Comparison of ENCODE assay signal across 10 cellular contexts in genomic region chr3:11300970-11301369, GRCh38. TPM values are rescaled to one million over a fixed set of nuclear protein-coding genes. Genes with fewer than 3 reads are reported as not detected.
A peak's percentile ranks its signal among the peaks of the same experiment; 100 is the strongest.
DNase-seq lines count a peak whose midpoint lies in the region; ATAC-seq and TF ChIP-seq lines count a peak whose summit lies in the region.
"Had no signal": no experiment of that assay in that cellular context is flagged by ENCODE, and none has a peak within 500 bp of the region (broad histone marks: within the 10 kb centered on the region; RNA-seq: fewer than 3 reads in every experiment).

No MANE protein-coding gene starts in this region.

- no peak for DNase-seq in left lung
- DNase-seq in sigmoid colon, result no peak
- DNase-seq in colonic mucosa, result no peak
- no peak for DNase-seq in DMS 273 (lab: John Stamatoyannopoulos, UW; ENCODE audit: unreplicated experiment)
- DNase-seq in RWPE1 (ENCODE audit: low spot score), result no peak
- DNase-seq: activated naive CD4-positive, alpha-beta T cell treated with anti-CD3 and anti-CD28 coated beads, Interleukin-2, amount 10 ng/mL, durations not matched to agents 7 days and 5 days; foreskin keratinocyte had no signal

- H3K4me3 ChIP-seq in left lung (no peak overlapping the region), sigmoid colon (no peak overlapping the region), colonic mucosa (no peak overlapping the region)

- no peak overlapping the region for H3K27ac ChIP-seq in left lung
- H3K27ac ChIP-seq in sigmoid colon, result no peak overlapping the region
- H3K27ac ChIP-seq in colonic mucosa, result no peak overlapping the region
- no peak overlapping the region for H3K27ac ChIP-seq in RWPE1
- H3K27ac ChIP-seq: foreskin keratinocyte had no signal

- no peak for TF ChIP-seq EP300 in sigmoid colon (IDR thresholded peaks at IDR 0.05)

- WGBS in sigmoid colon, 2 donors, result 87 to 88% methylated on average over 3 of the region's 3 CpGs

- POLR2A ChIA-PET in RWPE1 (lab: Yijun Ruan, JAX; ENCODE audit: low non-redundant PET), result no interaction called here

- ATAC-seq in GM18517 (IDR thresholded peaks at IDR 0.05; ENCODE audit: unreplicated experiment) (peak; percentile 87), GM21619 (IDR thresholded peaks at IDR 0.05; ENCODE audit: unreplicated experiment) (peak; percentile 86), HG03469 (IDR thresholded peaks at IDR 0.05; ENCODE audit: unreplicated experiment) (peak; percentile 41), left lung (peak; percentile 84)
- ATAC-seq: foreskin keratinocyte had no signal

- no peak for TF ChIP-seq POLR2A in sigmoid colon (IDR thresholded peaks at IDR 0.05)

- TF ChIP-seq CTCF in left lung (IDR thresholded peaks at IDR 0.05) (no peak), sigmoid colon (IDR thresholded peaks at IDR 0.05) (no peak), colonic mucosa (IDR thresholded peaks at IDR 0.05) (no peak), RWPE1 (conservative IDR thresholded peaks at IDR 0.05; ENCODE audit: low read depth) (no peak)

- intact Hi-C loops in left lung (cut with DNase I) (no loop called here), sigmoid colon (cut with DNase I) (no loop called here), colonic mucosa (cut with DNase I) (no loop called here)

- H3K4me1 ChIP-seq in left lung (peaks cover 3 to 21% of the 10 kb centered on the region in 2 donors), sigmoid colon (peaks cover 0 to 8% (median 6%) of the 10 kb centered on the region in 4 donors), colonic mucosa (no peaks in the 10 kb centered on the region)
- H3K4me1 ChIP-seq: foreskin keratinocyte had no signal

- H3K36me3 ChIP-seq in left lung (peaks cover 0 to 72% of the 10 kb centered on the region in 2 donors), sigmoid colon (peaks cover 0 to 57% (median 7%) of the 10 kb centered on the region in 4 donors), colonic mucosa (no peaks in the 10 kb centered on the region)

- H3K27me3 ChIP-seq in left lung (no peaks in the 10 kb centered on the region), sigmoid colon (no peaks in the 10 kb centered on the region), colonic mucosa (no peaks in the 10 kb centered on the region)
- H3K27me3 ChIP-seq: foreskin keratinocyte had no signal

- CTCF ChIA-PET in RWPE1 (lab: Yijun Ruan, JAX), result no interaction called here

- H3K9ac ChIP-seq in colonic mucosa (ENCODE audit: low read depth in 2 of 2, low read length in 2 of 2), result no peak overlapping the region

- H3K9me3 ChIP-seq in left lung (no peaks in the 10 kb centered on the region), sigmoid colon (no peaks in the 10 kb centered on the region), colonic mucosa (no peaks in the 10 kb centered on the region)

RNA-seq across cellular contexts. Expression of gene ATG7, which starts 28.8 kb away (rescaled TPM):
- total RNA-seq in left lung, result 10 to 100 TPM; 41.9 to 73.3 TPM
- total RNA-seq in sigmoid colon, result 10 to 100 TPM; 34.8 to 62.9 (median 55.0) TPM
- polyA plus RNA-seq in sigmoid colon, result 10 to 100 TPM; 12.5 to 18.1 (median 12.6) TPM
- 10 to 100 TPM; 31.9 to 32.0 TPM for total RNA-seq in colonic mucosa
